Comparison of ENCODE assay signal across 9 cellular contexts in the genomic region with DNA sequence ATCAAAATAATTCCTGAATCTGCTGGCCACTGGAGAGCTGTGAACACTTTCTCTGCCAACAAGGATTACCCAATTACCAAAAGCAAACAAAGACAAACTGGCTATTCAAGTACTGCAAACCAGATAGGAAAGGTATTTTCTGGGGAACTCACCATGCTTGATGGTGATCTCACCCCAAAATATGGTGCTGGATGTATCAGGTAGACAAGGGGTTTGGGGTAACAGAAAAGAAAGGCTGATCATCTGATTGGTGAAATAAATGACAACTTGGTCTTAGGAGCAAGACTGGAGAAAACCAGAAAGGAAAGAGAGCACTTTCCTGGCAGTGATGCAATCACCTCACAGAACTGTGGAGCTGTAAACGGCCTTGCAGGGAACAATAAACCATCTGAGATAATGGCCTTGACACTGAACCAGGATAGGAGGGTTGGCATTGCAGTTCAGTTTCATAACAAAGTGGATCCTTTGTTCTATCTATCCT. TPM values are rescaled to one million over a fixed set of nuclear protein-coding genes. Genes with fewer than 3 reads are reported as not detected.
DNase-seq lines count a peak whose midpoint lies in the region; ATAC-seq lines count a peak whose summit lies in the region.
"Had no signal": no experiment of that assay in that cellular context is flagged by ENCODE, and none has a peak within 500 bp of the region (broad histone marks: within the 10 kb centered on the region; RNA-seq: fewer than 3 reads in every experiment).

No MANE protein-coding gene starts in this region.

- peaks cover 1% of the 10 kb centered on the region for H3K4me1 Mint-ChIP-seq in activated T-cell treated with anti-CD3 and anti-CD28 coated beads, Interleukin-2, amount 50 U/mL, for 72 hours (ENCODE audit: low read depth)

- H3K9me3 Mint-ChIP-seq in activated T-cell treated with anti-CD3 and anti-CD28 coated beads, Interleukin-2, amount 50 U/mL, for 72 hours: no peaks in the 10 kb centered on the region
- H3K9me3 Mint-ChIP-seq: activated naive CD4-positive, alpha-beta T cell treated with anti-CD3 and anti-CD28 coated beads, Interleukin-2, amount 50 U/mL, for 24 hours; nephron progenitor cell had no signal

- H3K27me3 Mint-ChIP-seq in activated T-cell treated with anti-CD3 and anti-CD28 coated beads, Interleukin-2, amount 50 U/mL, for 72 hours (ENCODE audit: low read depth): no peaks in the 10 kb centered on the region
- H3K27me3 Mint-ChIP-seq: activated naive CD4-positive, alpha-beta T cell treated with anti-CD3 and anti-CD28 coated beads, Interleukin-2, amount 50 U/mL, for 24 hours had no signal

- intact Hi-C loops in left cardiac atrium (cut with DNase I): no loop called here

- H3K27ac Mint-ChIP-seq in activated T-cell treated with anti-CD3 and anti-CD28 coated beads, Interleukin-2, amount 50 U/mL, for 72 hours: no peak overlapping the region
- H3K27ac Mint-ChIP-seq: activated naive CD4-positive, alpha-beta T cell treated with anti-CD3 and anti-CD28 coated beads, Interleukin-2, amount 50 U/mL, for 24 hours; nephron progenitor cell had no signal

- ATAC-seq in left cardiac atrium (peak; percentile 44 to 67), GM21786 (IDR thresholded peaks at IDR 0.05; ENCODE audit: unreplicated experiment) (no peak), GM18502 (IDR thresholded peaks at IDR 0.05; ENCODE audit: poor library complexity, unreplicated experiment) (no peak)
- ATAC-seq in activated T-cell treated with anti-CD3 and anti-CD28 coated beads, Interleukin-2, amount 50 U/mL, for 72 hours (replicated peaks in 1 of 2): no peak

- in situ Hi-C loops in SK-MEL-5 (cut with HindIII; ENCODE audit: low pct_unique_long_range_greater_than_20kb, low sequenced_read_pairs): no loop called here

- DNase-seq in HuH-7.5 (ENCODE audit: low spot score) (peak; percentile 60), SK-MEL-5 (ENCODE audit: low read depth, low spot score) (peak; percentile 92), left cardiac atrium (no peak), superior temporal gyrus (ENCODE audit: extremely low spot score) (peak; percentile 79)
- no peak for DNase-seq in activated T-cell treated with anti-CD3 and anti-CD28 coated beads, Interleukin-2, amount 50 U/mL, for 72 hours
- DNase-seq: nephron progenitor cell had no signal

- H3K36me3 Mint-ChIP-seq in activated T-cell treated with anti-CD3 and anti-CD28 coated beads, Interleukin-2, amount 50 U/mL, for 72 hours (ENCODE audit: insufficient read depth in 2 of 2): peaks cover 0 to 10% of the 10 kb centered on the region in 2 donors

- H3K4me3 Mint-ChIP-seq in activated T-cell treated with anti-CD3 and anti-CD28 coated beads, Interleukin-2, amount 50 U/mL, for 72 hours: no peak overlapping the region
- H3K4me3 Mint-ChIP-seq: activated naive CD4-positive, alpha-beta T cell treated with anti-CD3 and anti-CD28 coated beads, Interleukin-2, amount 50 U/mL, for 24 hours; nephron progenitor cell had no signal

RNA-seq across cellular contexts. Expression of gene NPFF, which starts 31.0 kb away (rescaled TPM):
- total RNA-seq in SK-MEL-5 (2014; rRNA removed; shearing (Covaris generic)): not detected in 2 replicates
- polyA plus RNA-seq in SK-MEL-5 (2015; cell fraction: cytosol; rRNA removed): 0.64 TPM in 1 of 2 replicates, not detected in the other
- not detected in 2 replicates for polyA plus RNA-seq in SK-MEL-5 (2015; cell fraction: nucleus; rRNA removed)
- total RNA-seq in left cardiac atrium: not detected
- total RNA-seq in activated T-cell treated with anti-CD3 and anti-CD28 coated beads, Interleukin-2, amount 50 U/mL, for 72 hours: 1 to 10 TPM in 1 of 2 donors, not detected in 1; 1.3 TPM

RNA-seq across cellular contexts. Expression of gene TARBP2, which starts 37.2 kb away (rescaled TPM):
- 57.3 and 62.8 TPM in 2 replicates for total RNA-seq in SK-MEL-5 (2014; rRNA removed; shearing (Covaris generic))
- polyA plus RNA-seq in SK-MEL-5 (2015; cell fraction: cytosol; rRNA removed): 55.0 and 65.0 TPM in 2 replicates
- polyA plus RNA-seq in SK-MEL-5 (2015; cell fraction: nucleus; rRNA removed): 441 and 455 TPM in 2 replicates
- 10 to 100 TPM; 12.5 to 15.3 TPM for total RNA-seq in left cardiac atrium
- total RNA-seq in activated T-cell treated with anti-CD3 and anti-CD28 coated beads, Interleukin-2, amount 50 U/mL, for 72 hours: 10 to 100 TPM; 37.7 to 40.7 TPM

RNA-seq across cellular contexts. Expression of gene MAP3K12, which starts 39.0 kb away (rescaled TPM):
- 10.1 and 11.4 TPM in 2 replicates for total RNA-seq in SK-MEL-5 (2014; rRNA removed; shearing (Covaris generic))
- polyA plus RNA-seq in SK-MEL-5 (2015; cell fraction: cytosol; rRNA removed): 12.7 and 14.6 TPM in 2 replicates
- 150 and 170 TPM in 2 replicates for polyA plus RNA-seq in SK-MEL-5 (2015; cell fraction: nucleus; rRNA removed)
- total RNA-seq in left cardiac atrium: 1 to 10 TPM; 9.1 to 9.7 TPM
- 10 to 100 TPM; 18.8 to 23.7 TPM for total RNA-seq in activated T-cell treated with anti-CD3 and anti-CD28 coated beads, Interleukin-2, amount 50 U/mL, for 72 hours

Comparison
In these comparisons a context has a peak if more than half of its experiments do, and no peak if none do; other contexts are left out.
1. DNase-seq: peak in HuH-7.5 (single experiment), SK-MEL-5 (single experiment) and superior temporal gyrus (single experiment); none in left cardiac atrium (single experiment) and activated T-cell treated with anti-CD3 and anti-CD28 coated beads, Interleukin-2, amount 50 U/mL, for 72 hours (0 of 2).
2. ATAC-seq: peak in left cardiac atrium (2 of 2); none in activated T-cell treated with anti-CD3 and anti-CD28 coated beads, Interleukin-2, amount 50 U/mL, for 72 hours (0 of 2), GM21786 (single experiment) and GM18502 (single experiment).